In the genomic region with DNA sequence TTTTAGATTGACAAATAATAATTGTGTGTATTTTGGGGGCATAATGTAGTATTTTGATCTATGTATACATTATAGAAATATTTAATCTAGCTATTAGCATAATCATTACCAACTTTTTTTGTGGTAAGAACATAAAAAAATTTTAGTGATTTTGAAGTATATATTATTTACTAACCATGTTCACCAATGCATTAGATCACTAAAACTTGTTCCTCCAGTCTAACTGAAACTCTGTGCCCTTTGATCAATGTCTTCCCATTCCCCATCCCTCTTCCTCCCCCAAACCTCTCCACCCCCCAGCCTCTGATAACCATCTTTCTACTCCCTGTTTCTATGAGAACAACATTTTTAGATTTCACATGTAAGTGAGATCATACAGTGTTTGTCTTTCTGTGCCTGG, we compare ENCODE assay signal across 7 cellular contexts. TPM values are rescaled to one million over a fixed set of nuclear protein-coding genes. Genes with fewer than 3 reads are reported as not detected.
"Had no signal": no experiment of that assay in that cellular context is flagged by ENCODE, and none has a peak within 500 bp of the region (broad histone marks: within the 10 kb centered on the region; RNA-seq: fewer than 3 reads in every experiment).

No MANE protein-coding gene starts in this region.

- DNase-seq: IMR-90, KBM-7, KG1 had no signal

- H3K27ac ChIP-seq: HL-60 had no signal

- H3K4me3 Mint-ChIP-seq: IgD-negative memory B cell had no signal

- FAIRE-seq: HTR-8/SVneo had no signal

- H3K27me3 Mint-ChIP-seq: IgD-negative memory B cell had no signal

- H3K27ac Mint-ChIP-seq: IgD-negative memory B cell had no signal

RNA-seq across cellular contexts. Expression of a gene that starts 8.5 kb away (rescaled TPM):
- total RNA-seq: HT1080 had no signal
